Comparison of ENCODE assay signal across 29 cellular contexts in the genomic region with DNA sequence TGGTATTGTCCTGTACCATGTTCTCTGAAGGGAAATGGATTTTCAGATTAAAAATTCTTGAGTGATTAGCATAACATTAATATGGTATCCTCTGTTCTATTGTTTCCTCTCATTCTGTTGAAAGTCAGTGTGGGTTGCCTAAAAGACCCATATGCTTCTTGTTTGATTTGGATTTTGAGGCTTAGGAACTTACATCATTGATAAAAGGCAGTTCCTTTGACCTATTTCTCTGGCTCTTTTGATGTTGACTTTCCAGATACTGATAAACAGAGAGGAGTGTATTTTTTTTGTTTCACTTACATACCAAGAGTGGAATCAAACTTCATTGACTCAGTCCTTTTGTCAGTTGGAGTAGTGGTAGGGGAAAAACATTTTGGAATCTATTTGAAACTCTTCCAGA. TPM values are rescaled to one million over a fixed set of nuclear protein-coding genes. Genes with fewer than 3 reads are reported as not detected.
"Had no signal": no experiment of that assay in that cellular context is flagged by ENCODE, and none has a peak within 500 bp of the region (broad histone marks: within the 10 kb centered on the region; RNA-seq: fewer than 3 reads in every experiment).

No MANE protein-coding gene starts in this region.

- ATAC-seq: activated CD4-positive, CD25-positive, alpha-beta regulatory T cell treated with anti-CD3 and anti-CD28 coated beads, Interleukin-2, amount 50 U/mL, for 24 hours; gastrocnemius medialis; left colon; naive thymus-derived CD8-positive, alpha-beta T cell had no signal

- H3K4me1 Mint-ChIP-seq: activated naive CD4-positive, alpha-beta T cell treated with anti-CD3 and anti-CD28 coated beads, Interleukin-2, amount 10 ng/mL, durations not matched to agents 7 days and 5 days; naive thymus-derived CD8-positive, alpha-beta T cell had no signal

- H3K4me1 ChIP-seq: colonic mucosa, gastrocnemius medialis, right atrium auricular region, upper lobe of left lung, vagina had no signal

- H3K4me3 ChIP-seq: colonic mucosa, gastrocnemius medialis, hepatocyte, right atrium auricular region, upper lobe of left lung, vagina had no signal

- H3K4me3 Mint-ChIP-seq: activated CD4-positive, alpha-beta memory T cell treated with anti-CD3 and anti-CD28 coated beads for 36 hours; activated naive CD4-positive, alpha-beta T cell treated with anti-CD3 and anti-CD28 coated beads, Interleukin-2, amount 10 ng/mL, durations not matched to agents 7 days and 5 days; activated T-helper 1 cell treated with anti-CD3 and anti-CD28 coated beads, Interleukin-12 subunit alpha, Interleukin-12 subunit beta, Interleukin-2, Interleukin-4 antibody, amounts not matched to agents 30 ng/mL and 10 ng/mL and 1 ng/mL, durations not matched to agents 14 hours and 24 hours and 36 hours; naive thymus-derived CD8-positive, alpha-beta T cell; neural crest cell; T-helper 2 cell treated with Interferon-gamma antibody and Interleukin-4, amounts not matched to agents 5 μg/mL and 100 μg/mL, for 36 hours had no signal

- H3K36me3 Mint-ChIP-seq: activated CD4-positive, alpha-beta memory T cell treated with anti-CD3 and anti-CD28 coated beads for 36 hours; activated naive CD4-positive, alpha-beta T cell treated with anti-CD3 and anti-CD28 coated beads, Interleukin-2, amount 10 ng/mL, durations not matched to agents 7 days and 5 days; naive thymus-derived CD8-positive, alpha-beta T cell had no signal

- H3K36me3 ChIP-seq: colonic mucosa, gastrocnemius medialis, vagina had no signal

- H3K79me2 ChIP-seq: hepatocyte had no signal

- H3K27ac Mint-ChIP-seq: activated CD4-positive, alpha-beta memory T cell treated with anti-CD3 and anti-CD28 coated beads for 36 hours; activated naive CD4-positive, alpha-beta T cell treated with anti-CD3 and anti-CD28 coated beads, Interleukin-2, amount 10 ng/mL, durations not matched to agents 7 days and 5 days; activated T-helper 1 cell treated with anti-CD3 and anti-CD28 coated beads, Interleukin-12 subunit alpha, Interleukin-12 subunit beta, Interleukin-2, Interleukin-4 antibody, amounts not matched to agents 30 ng/mL and 10 ng/mL and 1 ng/mL, durations not matched to agents 14 hours and 24 hours and 36 hours; naive thymus-derived CD8-positive, alpha-beta T cell; T-helper 2 cell treated with Interferon-gamma antibody and Interleukin-4, amounts not matched to agents 5 μg/mL and 100 μg/mL, for 36 hours had no signal

- H3K27me3 Mint-ChIP-seq: activated CD4-positive, alpha-beta memory T cell treated with anti-CD3 and anti-CD28 coated beads for 36 hours; naive thymus-derived CD8-positive, alpha-beta T cell had no signal

- DNase-seq: activated CD4-positive, alpha-beta memory T cell treated with anti-CD3 and anti-CD28 coated beads for 36 hours; activated CD4-positive, alpha-beta T cell treated with anti-CD3 and anti-CD28 coated beads for 48 hours; activated CD8-positive, alpha-beta memory T cell treated with anti-CD3 and anti-CD28 coated beads, Interleukin-2, amount 50 U/mL, for 4 hours; activated gamma-delta T cell; activated naive CD4-positive, alpha-beta T cell treated with anti-CD3 and anti-CD28 coated beads, Interleukin-2, amount 10 ng/mL, durations not matched to agents 7 days and 5 days; activated T-cell treated with anti-CD3 and anti-CD28 coated beads, Interleukin-2, amount 50 U/mL, for 1 hour; amniotic stem cell; colonic mucosa; effector memory CD4-positive, alpha-beta T cell; gastrocnemius medialis; left colon; midbrain; naive thymus-derived CD8-positive, alpha-beta T cell; nucleus accumbens; stimulated activated naive CD4-positive, alpha-beta T cell; T-helper 1 cell; upper lobe of left lung had no signal

- H3K27ac ChIP-seq: colonic mucosa, gastrocnemius medialis, hepatocyte, right atrium auricular region, upper lobe of left lung, vagina, VCaP had no signal

- H3K4me2 ChIP-seq: hepatocyte had no signal

- H2AFZ ChIP-seq: hepatocyte had no signal

- FAIRE-seq: bronchial epithelial cell, keratinocyte, TTC549 had no signal

- H3K27me3 ChIP-seq: colonic mucosa, gastrocnemius medialis, hepatocyte, right atrium auricular region, upper lobe of left lung, vagina had no signal

- H3K9me3 ChIP-seq: colonic mucosa, gastrocnemius medialis, right atrium auricular region, upper lobe of left lung, vagina had no signal

- H3K9me3 Mint-ChIP-seq: activated CD4-positive, alpha-beta memory T cell treated with anti-CD3 and anti-CD28 coated beads for 36 hours; activated naive CD4-positive, alpha-beta T cell treated with anti-CD3 and anti-CD28 coated beads, Interleukin-2, amount 10 ng/mL, durations not matched to agents 7 days and 5 days; activated T-helper 1 cell treated with anti-CD3 and anti-CD28 coated beads, Interleukin-12 subunit alpha, Interleukin-12 subunit beta, Interleukin-2, Interleukin-4 antibody, amounts not matched to agents 30 ng/mL and 10 ng/mL and 1 ng/mL, durations not matched to agents 14 hours and 24 hours and 36 hours; naive thymus-derived CD8-positive, alpha-beta T cell; neural crest cell; T-helper 2 cell treated with Interferon-gamma antibody and Interleukin-4, amounts not matched to agents 5 μg/mL and 100 μg/mL, for 36 hours had no signal

RNA-seq across cellular contexts. Expression of a gene that starts 32.8 kb away (rescaled TPM):
- total RNA-seq: activated CD8-positive, alpha-beta memory T cell treated with anti-CD3 and anti-CD28 coated beads for 36 hours; activated T-helper 1 cell treated with anti-CD3 and anti-CD28 coated beads, Interleukin-12 subunit alpha, Interleukin-12 subunit beta, Interleukin-2, Interleukin-4 antibody, amounts not matched to agents 30 ng/mL and 10 ng/mL and 1 ng/mL, durations not matched to agents 14 hours and 24 hours and 36 hours; naive thymus-derived CD8-positive, alpha-beta T cell had no signal
- polyA plus RNA-seq: naive thymus-derived CD8-positive, alpha-beta T cell had no signal
